In genomic region chr2:58502931-58503330, GRCh38 we compare ENCODE assay signal across 21 cellular contexts.
"Had no signal": no experiment of that assay in that cellular context is flagged by ENCODE, and none has a peak within 500 bp of the region (broad histone marks: within the 10 kb centered on the region; RNA-seq: fewer than 3 reads in every experiment).

No MANE protein-coding gene starts in this region.

- H3K4me3 Mint-ChIP-seq: activated CD8-positive, alpha-beta T cell treated with anti-CD3 and anti-CD28 coated beads, Interleukin-2, amount 10 ng/mL, durations not matched to agents 7 days and 5 days; brain; T-helper 1 cell treated with Interleukin-12 subunit alpha and Interleukin-12 subunit beta and Interleukin-4 antibody, amounts not matched to agents 30 μg/mL and 1 μg/mL, for 36 hours; WTC11 had no signal

- H3K9me3 Mint-ChIP-seq: activated naive CD4-positive, alpha-beta T cell treated with anti-CD3 and anti-CD28 coated beads, Interleukin-2, amount 50 U/mL, for 72 hours; brain; T-helper 1 cell treated with Interleukin-12 subunit alpha and Interleukin-12 subunit beta and Interleukin-4 antibody, amounts not matched to agents 30 μg/mL and 1 μg/mL, for 36 hours; WTC11 had no signal

- DNase-seq: activated CD4-positive, alpha-beta T cell treated with anti-CD3 and anti-CD28 coated beads for 48 hours; activated CD4-positive, alpha-beta T cell treated with anti-CD3 and anti-CD28 coated beads, Interleukin-2, amount 50 U/mL, for 4 hours; activated CD4-positive, CD25-positive, alpha-beta regulatory T cell treated with anti-CD3 and anti-CD28 coated beads, Interleukin-2, amount 50 U/mL, for 72 hours; activated CD8-positive, alpha-beta memory T cell treated with anti-CD3 and anti-CD28 coated beads, Interleukin-2, amount 50 U/mL, for 48 hours; activated CD8-positive, alpha-beta T cell treated with anti-CD3 and anti-CD28 coated beads, Interleukin-2, amount 10 ng/mL, durations not matched to agents 7 days and 5 days; activated naive CD4-positive, alpha-beta T cell; activated T-cell treated with anti-CD3 and anti-CD28 coated beads, Interleukin-2, amount 50 U/mL, for 1 hour; amygdala; MG63; MV-4-11; NCI-H1092 treated with DMSO at 0.1 percent for 48 hours; NCI-H1417 treated with DMSO at 0.1 percent for 48 hours; NCI-H187; NCI-H2171; NCI-H2227 treated with DMSO at 0.1 percent for 48 hours; SHP77; T-helper 9 cell had no signal

- H3K27ac Mint-ChIP-seq: activated CD8-positive, alpha-beta T cell treated with anti-CD3 and anti-CD28 coated beads, Interleukin-2, amount 10 ng/mL, durations not matched to agents 7 days and 5 days; activated naive CD4-positive, alpha-beta T cell treated with anti-CD3 and anti-CD28 coated beads, Interleukin-2, amount 50 U/mL, for 72 hours; T-helper 1 cell treated with Interleukin-12 subunit alpha and Interleukin-12 subunit beta and Interleukin-4 antibody, amounts not matched to agents 30 μg/mL and 1 μg/mL, for 36 hours; WTC11 had no signal

- H3K36me3 Mint-ChIP-seq: activated naive CD4-positive, alpha-beta T cell treated with anti-CD3 and anti-CD28 coated beads, Interleukin-2, amount 50 U/mL, for 72 hours; brain; WTC11 had no signal
